In the genomic region with DNA sequence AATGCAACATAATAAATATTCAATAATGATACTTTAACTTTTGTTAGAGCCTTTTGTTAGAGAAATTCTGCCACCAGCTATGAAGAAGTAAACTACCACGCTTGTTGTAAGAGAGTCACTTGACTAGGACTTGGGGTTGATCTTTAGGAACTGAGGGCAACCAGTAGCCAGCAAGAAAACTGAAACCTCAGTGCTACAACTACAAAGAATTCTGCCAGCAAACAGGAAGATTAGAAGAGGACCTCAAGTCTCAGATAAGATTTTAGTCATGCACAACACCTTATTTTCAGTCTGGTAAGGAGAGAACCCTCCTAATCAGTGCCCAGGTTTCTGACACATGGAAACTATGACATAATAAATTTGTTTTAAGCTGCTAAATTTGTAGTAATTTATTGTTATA, we compare ENCODE assay signal across 19 cellular contexts.
A peak's percentile ranks its signal among the peaks of the same experiment; 100 is the strongest.
DNase-seq lines count a peak whose midpoint lies in the region; ATAC-seq and TF ChIP-seq lines count a peak whose summit lies in the region.
"Had no signal": no experiment of that assay in that cellular context is flagged by ENCODE, and none has a peak within 500 bp of the region (broad histone marks: within the 10 kb centered on the region; RNA-seq: fewer than 3 reads in every experiment).

No MANE protein-coding gene starts in this region.

- H3K23ac ChIP-seq in mesenchymal stem cell (ENCODE audit: low read length in 2 of 2), result no peak overlapping the region

- H2BK120ac ChIP-seq in mesenchymal stem cell (ENCODE audit: low read depth, low read length), result no peak overlapping the region

- no peak overlapping the region for H4K91ac ChIP-seq in mesenchymal stem cell (ENCODE audit: low read length)

- DNase-seq in MM.1S (peak; percentile 47), OCI-M1 (lab: John Stamatoyannopoulos, UW) (peak; percentile 17), GM19238 (ENCODE audit: insufficient read length, low spot score) (no peak), mesenchymal stem cell (no peak)
- DNase-seq: 8988T; ACHN; BE2C; C1 segment of cervical spinal cord; CD4-positive, alpha-beta memory T cell; CD4-positive, CD25-positive, alpha-beta regulatory T cell; CD8-positive, alpha-beta memory T cell; COR-L47; DMS 273 treated with DMSO at 0.1 percent for 48 hours; DMS153; DMS53; DMS79; GF-D8 had no signal

- H3K4me2 ChIP-seq in MM.1S (ENCODE audit: low read depth, low read length) (no peak overlapping the region), mesenchymal stem cell (ENCODE audit: low read length, poor library complexity, severe bottlenecking) (no peak overlapping the region)
- H3K4me2 ChIP-seq: BLaER1 had no signal

- no peak for TF ChIP-seq CTCF in MM.1S (IDR thresholded peaks at IDR 0.05; ENCODE audit: low read length)

- H3K18ac ChIP-seq in mesenchymal stem cell (ENCODE audit: low read depth in 1 of 2, low read length in 2 of 2), result no peak overlapping the region

- no peaks in the 10 kb centered on the region for H4K20me1 ChIP-seq in MM.1S (ENCODE audit: insufficient read depth, low read length)
- H4K20me1 ChIP-seq: BLaER1 had no signal

- no peaks in the 10 kb centered on the region for H3K79me1 ChIP-seq in mesenchymal stem cell (replicated peaks; ENCODE audit: low read length, poor library complexity, severe bottlenecking)

- H3K27ac ChIP-seq in MM.1S (ENCODE audit: low read length) (no peak overlapping the region), mesenchymal stem cell (ENCODE audit: low read length, poor library complexity, severe bottlenecking) (no peak overlapping the region)
- H3K27ac ChIP-seq: BLaER1 had no signal

- WGBS in mesenchymal stem cell, result 0% methylated on average over 1 of the region's 1 CpG

- no peak overlapping the region for H2BK12ac ChIP-seq in mesenchymal stem cell (ENCODE audit: low read length in 2 of 2)

- H2BK15ac ChIP-seq in mesenchymal stem cell (ENCODE audit: low read depth, poor library complexity, severe bottlenecking), result no peak overlapping the region

- H2AFZ ChIP-seq in MM.1S (ENCODE audit: low read length), result no peak overlapping the region
- no peak overlapping the region for H2AFZ ChIP-seq in mesenchymal stem cell (ENCODE audit: low read depth, low read length)

- no peak overlapping the region for H2BK5ac ChIP-seq in mesenchymal stem cell (ENCODE audit: low read depth, low read length, poor library complexity, severe bottlenecking)

- H3K9me3 ChIP-seq in MM.1S (replicated peaks; ENCODE audit: insufficient read depth, low read length) (no peaks in the 10 kb centered on the region), mesenchymal stem cell (ENCODE audit: control insufficient read depth, low read length) (no peaks in the 10 kb centered on the region)
- H3K9me3 ChIP-seq: BE2C, BLaER1 had no signal

- H2AK5ac ChIP-seq in mesenchymal stem cell (ENCODE audit: low read length, severe bottlenecking), result no peak overlapping the region

- no peaks in the 10 kb centered on the region for H3K9me2 ChIP-seq in MM.1S (replicated peaks; ENCODE audit: insufficient read depth, low read length)

- H3K9ac ChIP-seq in MM.1S (ENCODE audit: low read length) (no peak overlapping the region), mesenchymal stem cell (ENCODE audit: low read length) (no peak overlapping the region)
- H3K9ac ChIP-seq: BLaER1 had no signal

- H3K27me3 ChIP-seq in MM.1S (replicated peaks; ENCODE audit: insufficient read depth, low read length), result no peaks in the 10 kb centered on the region
- H3K27me3 ChIP-seq in mesenchymal stem cell (ENCODE audit: control insufficient read depth in 1 of 2, insufficient read depth in 1 of 2, low read length in 2 of 2), result no peaks in the 10 kb centered on the region
- H3K27me3 ChIP-seq: BE2C, BLaER1 had no signal

- no peak overlapping the region for H4K8ac ChIP-seq in mesenchymal stem cell (ENCODE audit: low read length)

- no peak overlapping the region for H3K4ac ChIP-seq in mesenchymal stem cell (ENCODE audit: low read depth in 1 of 2, low read length in 2 of 2)

- no peaks in the 10 kb centered on the region for H3K36me3 ChIP-seq in MM.1S (replicated peaks; ENCODE audit: insufficient read depth, low read length)
- H3K36me3 ChIP-seq in mesenchymal stem cell (ENCODE audit: control insufficient read depth in 1 of 2, insufficient read depth in 2 of 2, low read depth in 1 of 2, low read length in 2 of 2), result no peaks in the 10 kb centered on the region
- H3K36me3 ChIP-seq: BE2C, BLaER1 had no signal

- no peaks in the 10 kb centered on the region for H3K79me2 ChIP-seq in MM.1S (ENCODE audit: low read length)

- H3K14ac ChIP-seq in mesenchymal stem cell (ENCODE audit: low read length in 2 of 2), result no peak overlapping the region

- ATAC-seq in GM21786 (IDR thresholded peaks at IDR 0.05; ENCODE audit: unreplicated experiment), result no peak

- H3K4me1 ChIP-seq in MM.1S (ENCODE audit: low read length) (no peaks in the 10 kb centered on the region), mesenchymal stem cell (ENCODE audit: control insufficient read depth, insufficient read depth, low read depth, low read length) (no peaks in the 10 kb centered on the region)
- H3K4me1 ChIP-seq: BE2C, BLaER1 had no signal

- no peaks in the 10 kb centered on the region for H3F3A ChIP-seq in MM.1S (ENCODE audit: insufficient read depth, low read length)

- H3K4me3 ChIP-seq in MM.1S (ENCODE audit: low read length) (no peak overlapping the region), mesenchymal stem cell (ENCODE audit: insufficient read depth in 1 of 2, low read depth in 1 of 2, low read length in 2 of 2) (no peak overlapping the region)
- H3K4me3 ChIP-seq: BLaER1 had no signal

Comparison
In these comparisons a context has a peak if more than half of its experiments do, and no peak if none do; other contexts are left out.
1. DNase-seq: peak in MM.1S (single experiment) and OCI-M1 (single experiment); none in GM19238 (single experiment) and mesenchymal stem cell (single experiment).